Comparison of ENCODE assay signal across 19 cellular contexts in genomic region chr2:240602266-240603050, GRCh38. TPM values are rescaled to one million over a fixed set of nuclear protein-coding genes. Genes with fewer than 3 reads are reported as not detected.
A peak's percentile ranks its signal among the peaks of the same experiment; 100 is the strongest.
DNase-seq lines count a peak whose midpoint lies in the region; ATAC-seq, FAIRE-seq and TF ChIP-seq lines count a peak whose summit lies in the region.
"Had no signal": no experiment of that assay in that cellular context is flagged by ENCODE, and none has a peak within 500 bp of the region (broad histone marks: within the 10 kb centered on the region; RNA-seq: fewer than 3 reads in every experiment).

No MANE protein-coding gene starts in this region.

- POLR2A ChIA-PET in GM12878 (lab: Charles Lee) = no interaction called here

- no peak overlapping the region for H3K9ac ChIP-seq in GM12878 (ENCODE audit: control insufficient read depth, insufficient read depth, low read length)

- no TSS peak for BruUV-seq in GM12878 (replicated peaks; lab: Mats Ljungman, UMichigan)

- CTCF ChIA-PET in GM12878 (lab: Yijun Ruan, JAX) = interaction anchor here (1.0 to 1.2 kb wide), 2 partner anchors 14 to 151 kb away, joined by 3 to 6 read pairs; no protein-coding TSS in a partner anchor

- RAD21 ChIA-PET in GM12878 (lab: Charles Lee; ENCODE audit: unreplicated experiment) = no interaction called here

- peaks cover 0 to 11% of the 10 kb centered on the region in 2 experiments; a peak in 3 of 4 replicates for H3K36me3 ChIP-seq in GM12878 (ENCODE audit: control insufficient read depth in 2 of 2, insufficient read depth in 2 of 2, low read length in 1 of 2)
- H3K36me3 ChIP-seq in osteoblast (ENCODE audit: insufficient read depth, low read length) = no peaks in the 10 kb centered on the region
- peaks cover 9 to 52% (median 12%) of the 10 kb centered on the region in 3 donors for H3K36me3 ChIP-seq in esophagus squamous epithelium

- SMC1A ChIA-PET in GM12878 (lab: Charles Lee; ENCODE audit: uncharacterized antibody, unreplicated experiment) = no interaction called here

- H3K79me2 ChIP-seq in GM12878 (ENCODE audit: control insufficient read depth, insufficient read depth, low read length) (no peaks in the 10 kb centered on the region), osteoblast (ENCODE audit: insufficient read depth, low read length) (no peaks in the 10 kb centered on the region)

- H3K27ac Mint-ChIP-seq in natural killer cell = no peak overlapping the region
- H3K27ac Mint-ChIP-seq: B cell; stimulated activated memory B cell treated with anti-CD40 and anti-IgM and Interleukin-4, amounts not matched to agents 10 μg/mL and 1 μg/mL and 100 μg/mL, for 72 hours; type B pancreatic cell had no signal

- no peak overlapping the region for H3K4me2 ChIP-seq in GM12878 (ENCODE audit: control insufficient read depth, insufficient read depth)
- H3K4me2 ChIP-seq in osteoblast (ENCODE audit: insufficient read depth, low read length) = no peak overlapping the region

- no peaks in the 10 kb centered on the region for H3K9me3 Mint-ChIP-seq in natural killer cell
- H3K9me3 Mint-ChIP-seq: stimulated activated memory B cell treated with anti-CD40 and anti-IgM and Interleukin-4, amounts not matched to agents 10 μg/mL and 1 μg/mL and 100 μg/mL, for 72 hours; type B pancreatic cell had no signal

- H3K4me1 ChIP-seq in GM12878 (ENCODE audit: control insufficient read depth, insufficient read depth, low read length) (no peaks in the 10 kb centered on the region), osteoblast (ENCODE audit: insufficient read depth, low read length) (no peaks in the 10 kb centered on the region), esophagus squamous epithelium (peaks cover 0 to 6% (median 4%) of the 10 kb centered on the region in 3 donors)

- TF ChIP-seq CTCF in GM12878 (IDR thresholded peaks at IDR 0.05 in 2 of 3, conservative IDR thresholded peaks at IDR 0.05 in 1 of 3; ENCODE audit: control insufficient read depth in 2 of 3, extremely low read depth in 1 of 3, insufficient read depth in 1 of 3, low read depth in 3 of 3, low read length in 3 of 3) (no peak), osteoblast (IDR thresholded peaks at IDR 0.05; ENCODE audit: extremely low read depth, low read depth, low read length) (no peak), esophagus squamous epithelium (IDR thresholded peaks at IDR 0.05) (no peak), natural killer cell (IDR thresholded peaks at IDR 0.05) (no peak)

- intact Hi-C loops in GM12878 (cut with micrococcal nuclease; ENCODE audit: unreplicated experiment) (no loop called here), esophagus squamous epithelium (cut with DNase I) (no loop called here), natural killer cell (cut with micrococcal nuclease) (no loop called here)

- ATAC-seq in GM12878 (no peak), HG03025 (IDR thresholded peaks at IDR 0.05; ENCODE audit: low FRiP score, unreplicated experiment) (no peak), natural killer cell (no peak)
- ATAC-seq: Panc1; stimulated activated memory B cell treated with anti-CD40 and anti-IgM and Interleukin-4, amounts not matched to agents 10 μg/mL and 1 μg/mL and 100 μg/mL, for 72 hours had no signal

- H3K27me3 ChIP-seq in GM12878 (replicated peaks in 1 of 2; ENCODE audit: control insufficient read depth in 2 of 2, insufficient read depth in 2 of 2, low read length in 1 of 2) = no peaks in the 10 kb centered on the region
- no peaks in the 10 kb centered on the region for H3K27me3 ChIP-seq in osteoblast (ENCODE audit: insufficient read depth, low read length)
- H3K27me3 ChIP-seq in esophagus squamous epithelium = no peaks in the 10 kb centered on the region

- TF ChIP-seq RAD21 in Ishikawa (IDR thresholded peaks at IDR 0.05; ENCODE audit: low read depth) (no peak), GM12878 (IDR thresholded peaks at IDR 0.05; ENCODE audit: insufficient read depth, low read depth, low read length) (no peak)

- no peak overlapping the region for H3K4me3 Mint-ChIP-seq in natural killer cell
- H3K4me3 Mint-ChIP-seq: B cell; stimulated activated memory B cell treated with anti-CD40 and anti-IgM and Interleukin-4, amounts not matched to agents 10 μg/mL and 1 μg/mL and 100 μg/mL, for 72 hours; type B pancreatic cell had no signal

- H3K36me3 Mint-ChIP-seq in natural killer cell = no peaks in the 10 kb centered on the region

- H3K4me1 Mint-ChIP-seq in natural killer cell = peaks cover 6 to 7% of the 10 kb centered on the region in 2 donors
- H3K4me1 Mint-ChIP-seq: B cell; stimulated activated memory B cell treated with anti-CD40 and anti-IgM and Interleukin-4, amounts not matched to agents 10 μg/mL and 1 μg/mL and 100 μg/mL, for 72 hours had no signal

- DNase-seq in GM12878 (ENCODE audit: low read depth, low spot score) = no peak
- DNase-seq in osteoblast (ENCODE audit: insufficient read length, low spot score, missing footprints) = peak; percentile 79
- no peak for DNase-seq in esophagus squamous epithelium (lab: John Stamatoyannopoulos, UW)
- DNase-seq in natural killer cell = no peak
- DNase-seq: activated CD4-positive, alpha-beta T cell treated with anti-CD3 and anti-CD28 coated beads, Interleukin-2, amount 50 U/mL, for 4 hours; GDM1; hypothalamus; Kasumi-1; NCI-H1105 treated with DMSO at 0.1 percent for 48 hours; NCI-H2171; NCI-H82; small intestine had no signal

- TF ChIP-seq POLR2A in GM12878 (IDR thresholded peaks at IDR 0.05; ENCODE audit: low read depth, low read length) (peak; percentile 46), esophagus squamous epithelium (IDR thresholded peaks at IDR 0.05) (no peak)

- in situ Hi-C loops in GM12878 (cut with MboI) = no loop called here

- H3K9me3 ChIP-seq in GM12878 (replicated peaks; ENCODE audit: control insufficient read depth, insufficient read depth, low read length) (no peaks in the 10 kb centered on the region), osteoblast (ENCODE audit: low read depth, low read length) (no peaks in the 10 kb centered on the region), esophagus squamous epithelium (no peaks in the 10 kb centered on the region)

- H2AFZ ChIP-seq in GM12878 (ENCODE audit: control insufficient read depth, low read depth, low read length) (no peak overlapping the region), osteoblast (ENCODE audit: low read length) (no peak overlapping the region)

- peak; percentile 67; the same call in 1 of the 2 replicates for TF ChIP-seq EP300 in Ishikawa (IDR thresholded peaks at IDR 0.05; ENCODE audit: borderline replicate concordance)
- no peak for TF ChIP-seq EP300 in GM12878 (IDR thresholded peaks at IDR 0.05; ENCODE audit: borderline replicate concordance in 1 of 2, control insufficient read depth in 1 of 2, low read depth in 2 of 2, low read length in 2 of 2)

- no peaks in the 10 kb centered on the region for H4K20me1 ChIP-seq in GM12878 (ENCODE audit: control insufficient read depth, insufficient read depth)
- H4K20me1 ChIP-seq in osteoblast (ENCODE audit: insufficient read depth, low read length) = peaks cover 4% of the 10 kb centered on the region

- 89% methylated on average over 30 of the region's 32 CpGs for WGBS in GM12878 (ENCODE audit: insufficient coverage, insufficient replicate concordance, low lambda C conversion rate, missing lambda C conversion rate)
- WGBS in esophagus squamous epithelium, 2 donors = 88 to 100% methylated on average over 1 to 11 of the region's 32 CpGs

- no peak overlapping the region for H3K27ac ChIP-seq in GM12878 (ENCODE audit: control insufficient read depth, insufficient read depth)
- no peak overlapping the region for H3K27ac ChIP-seq in osteoblast (ENCODE audit: low read depth, low read length)
- H3K27ac ChIP-seq in esophagus squamous epithelium = no peak overlapping the region

- H3K4me3 ChIP-seq in GM12878 (no peak overlapping the region), osteoblast (ENCODE audit: insufficient read depth, low read length) (no peak overlapping the region), esophagus squamous epithelium (no peak overlapping the region)

- no peaks in the 10 kb centered on the region for H3K27me3 Mint-ChIP-seq in natural killer cell (ENCODE audit: low read depth in 2 of 2)
- H3K27me3 Mint-ChIP-seq: B cell; stimulated activated memory B cell treated with anti-CD40 and anti-IgM and Interleukin-4, amounts not matched to agents 10 μg/mL and 1 μg/mL and 100 μg/mL, for 72 hours; type B pancreatic cell had no signal

- no peak for FAIRE-seq in GM12878 (lab: Jason Lieb, UNC)
- FAIRE-seq: endometrium, small intestine had no signal

RNA-seq across cellular contexts. Expression of gene CAPN10, which starts 15.9 kb away (rescaled TPM):
- total RNA-seq in GM12878 (2013; cell fraction: nucleolus; rRNA removed) = 79.8 and 82.5 TPM in 2 replicates
- total RNA-seq in GM12878 (2014; rRNA removed) (26.6 and 32.9 TPM in 2 replicates), GM12878 (2014; rRNA removed; fragmentation: Illumina TruSeq; extraction: Trizol) (8.4 and 12.4 TPM in 2 replicates), GM12878 (2021) (31.5 and 40.6 TPM in 2 replicates), osteoblast (21.0 and 22.1 TPM in 2 replicates), esophagus squamous epithelium (10 to 100 TPM in 3 of 4 donors, 1 to 10 TPM in 1; 9.9 to 23.3 (median 13.7) TPM), natural killer cell (10 to 100 TPM; 69.3 to 95.1 (median 91.0) TPM)
- polyA plus RNA-seq in GM12878 (2011; ENCODE audit: low read depth) = 4.5 TPM
- polyA plus RNA-seq in GM12878 (2011; rRNA removed) (6.0 and 10.3 TPM in 2 replicates), GM12878 (2014; fragmentation: Illumina TruSeq; extraction: Trizol) (2.4 and 7.3 TPM in 2 replicates), GM12878 (2014; fragmentation: Nextera tagmentation; extraction: Ambion mirVana) (1 to 10 TPM in 1 of 2 experiments, under 1 TPM in 1; 0.37 to 1.6 TPM), GM12878 (2014; rRNA removed) (38.2 and 46.0 TPM in 2 replicates), GM12878 (2016; fragmentation: Nextera tagmentation; extraction: Ambion mirVana) (10 to 100 TPM; 22.6 to 27.1 TPM)
- 9.9 and 23.2 TPM in 2 replicates for polyA plus RNA-seq in GM12878 (2011; cell fraction: cytosol; rRNA removed)
- polyA plus RNA-seq in GM12878 (2011; cell fraction: nucleus; rRNA removed) = 159 and 187 TPM in 2 replicates
- 19.0 and 21.0 TPM in 2 replicates for polyA plus RNA-seq in GM12878 (2012)
- 7.5 and 13.8 TPM in 2 replicates for polyA minus RNA-seq in GM12878 (2011; rRNA and poly(A)+ RNA removed)
- polyA minus RNA-seq in GM12878 (2011; cell fraction: cytosol; rRNA and poly(A)+ RNA removed) = 7.4 and 9.0 TPM in 2 replicates
- 31.7 and 59.3 TPM in 2 replicates for polyA minus RNA-seq in GM12878 (2011; cell fraction: nucleus; rRNA and poly(A)+ RNA removed)

RNA-seq across cellular contexts. Expression of gene GPR35, which starts 22.8 kb away (rescaled TPM):
- total RNA-seq in GM12878 (2013; cell fraction: nucleolus; rRNA removed) = 8.6 and 8.8 TPM in 2 replicates
- total RNA-seq in GM12878 (2014; rRNA removed) (0.76 and 1.6 TPM in 2 replicates), GM12878 (2014; rRNA removed; fragmentation: Illumina TruSeq; extraction: Trizol) (0.14 TPM in 1 of 2 replicates, not detected in the other), GM12878 (2021) (0.56 and 1.1 TPM in 2 replicates), osteoblast (1.1 and 1.5 TPM in 2 replicates), esophagus squamous epithelium (1 to 10 TPM in 3 of 4 donors, under 1 TPM in 1; 0.31 to 3.2 (median 1.3) TPM), natural killer cell (10 to 100 TPM; 10.6 to 19.7 (median 15.7) TPM)
- 0.62 TPM for polyA plus RNA-seq in GM12878 (2011; ENCODE audit: low read depth)
- polyA plus RNA-seq in GM12878 (2011; rRNA removed) (0.43 and 0.75 TPM in 2 replicates), GM12878 (2014; fragmentation: Illumina TruSeq; extraction: Trizol) (0.18 TPM in 1 of 2 replicates, not detected in the other), GM12878 (2014; fragmentation: Nextera tagmentation; extraction: Ambion mirVana) (not detected), GM12878 (2014; rRNA removed) (0.74 and 1.3 TPM in 2 replicates), GM12878 (2016; fragmentation: Nextera tagmentation; extraction: Ambion mirVana) (under 1 TPM; 0.14 to 0.32 TPM)
- polyA plus RNA-seq in GM12878 (2011; cell fraction: cytosol; rRNA removed) = 2.9 and 3.1 TPM in 2 replicates
- 4.4 TPM in 2 replicates for polyA plus RNA-seq in GM12878 (2011; cell fraction: nucleus; rRNA removed)
- polyA plus RNA-seq in GM12878 (2012) = 1.8 and 2.4 TPM in 2 replicates
- 2.0 and 3.3 TPM in 2 replicates for polyA minus RNA-seq in GM12878 (2011; rRNA and poly(A)+ RNA removed)
- polyA minus RNA-seq in GM12878 (2011; cell fraction: cytosol; rRNA and poly(A)+ RNA removed) = 1.7 TPM in 1 of 2 replicates, not detected in the other
- 0.97 and 1.1 TPM in 2 replicates for polyA minus RNA-seq in GM12878 (2011; cell fraction: nucleus; rRNA and poly(A)+ RNA removed)

RNA-seq across cellular contexts. Expression of gene RNPEPL1, which starts 34.2 kb away (rescaled TPM):
- 20.1 and 20.4 TPM in 2 replicates for total RNA-seq in GM12878 (2013; cell fraction: nucleolus; rRNA removed)
- 18.1 and 21.6 TPM in 2 replicates for total RNA-seq in GM12878 (2014; rRNA removed)
- total RNA-seq in GM12878 (2014; rRNA removed; fragmentation: Illumina TruSeq; extraction: Trizol) = 5.4 and 6.2 TPM in 2 replicates
- total RNA-seq in GM12878 (2021) = 49.5 and 53.5 TPM in 2 replicates
- polyA plus RNA-seq in GM12878 (2011; ENCODE audit: low read depth) = 13.5 TPM
- polyA plus RNA-seq in GM12878 (2011; rRNA removed) = 2.2 and 5.4 TPM in 2 replicates
- polyA plus RNA-seq in GM12878 (2011; cell fraction: cytosol; rRNA removed) = 16.9 and 21.7 TPM in 2 replicates
- 81.1 and 82.2 TPM in 2 replicates for polyA plus RNA-seq in GM12878 (2011; cell fraction: nucleus; rRNA removed)
- 34.1 and 38.3 TPM in 2 replicates for polyA plus RNA-seq in GM12878 (2012)
- polyA plus RNA-seq in GM12878 (2014; fragmentation: Illumina TruSeq; extraction: Trizol) = 1.1 and 6.7 TPM in 2 replicates
- polyA plus RNA-seq in GM12878 (2014; fragmentation: Nextera tagmentation; extraction: Ambion mirVana) = 1 to 10 TPM in 1 of 2 experiments, under 1 TPM in 1; 0.24 to 1.2 TPM
- polyA plus RNA-seq in GM12878 (2014; rRNA removed) = 32.0 and 42.9 TPM in 2 replicates
- 1 to 10 TPM; 6.9 to 9.6 TPM for polyA plus RNA-seq in GM12878 (2016; fragmentation: Nextera tagmentation; extraction: Ambion mirVana)
- polyA minus RNA-seq in GM12878 (2011; rRNA and poly(A)+ RNA removed) = 8.1 and 20.4 TPM in 2 replicates
- polyA minus RNA-seq in GM12878 (2011; cell fraction: cytosol; rRNA and poly(A)+ RNA removed) = 23.8 and 30.4 TPM in 2 replicates
- polyA minus RNA-seq in GM12878 (2011; cell fraction: nucleus; rRNA and poly(A)+ RNA removed) = 12.5 and 29.9 TPM in 2 replicates
- total RNA-seq in osteoblast = 13.0 and 14.7 TPM in 2 replicates
- 10 to 100 TPM; 41.9 to 96.5 (median 48.1) TPM for total RNA-seq in esophagus squamous epithelium
- total RNA-seq in natural killer cell = 100 to 1,000 TPM; 145 to 167 (median 164) TPM

RNA-seq across cellular contexts. Expression of gene DUSP28, which starts 42.3 kb away (rescaled TPM):
- 10.4 and 11.4 TPM in 2 replicates for total RNA-seq in GM12878 (2013; cell fraction: nucleolus; rRNA removed)
- total RNA-seq in GM12878 (2014; rRNA removed) (8.2 and 8.6 TPM in 2 replicates), GM12878 (2014; rRNA removed; fragmentation: Illumina TruSeq; extraction: Trizol) (3.4 and 3.6 TPM in 2 replicates), GM12878 (2021) (4.8 and 5.2 TPM in 2 replicates), osteoblast (3.2 and 4.7 TPM in 2 replicates), esophagus squamous epithelium (10 to 100 TPM in 1 of 4 donors, 1 to 10 TPM in 3; 2.0 to 10.5 (median 5.3) TPM), natural killer cell (10 to 100 TPM; 13.5 to 25.2 (median 18.5) TPM)
- polyA plus RNA-seq in GM12878 (2011; ENCODE audit: low read depth) = 3.1 TPM
- polyA plus RNA-seq in GM12878 (2011; rRNA removed) (9.5 and 11.0 TPM in 2 replicates), GM12878 (2014; fragmentation: Illumina TruSeq; extraction: Trizol) (4.4 and 4.6 TPM in 2 replicates), GM12878 (2014; fragmentation: Nextera tagmentation; extraction: Ambion mirVana) (1 to 10 TPM; 2.5 to 3.0 TPM), GM12878 (2014; rRNA removed) (6.2 and 7.6 TPM in 2 replicates), GM12878 (2016; fragmentation: Nextera tagmentation; extraction: Ambion mirVana) (10 to 100 TPM; 11.6 to 12.5 TPM)
- polyA plus RNA-seq in GM12878 (2011; cell fraction: cytosol; rRNA removed) = 6.3 and 6.4 TPM in 2 replicates
- 3.7 and 5.9 TPM in 2 replicates for polyA plus RNA-seq in GM12878 (2011; cell fraction: nucleus; rRNA removed)
- 7.7 and 8.3 TPM in 2 replicates for polyA plus RNA-seq in GM12878 (2012)
- 7.6 and 10.9 TPM in 2 replicates for polyA minus RNA-seq in GM12878 (2011; rRNA and poly(A)+ RNA removed)
- 1.7 and 3.6 TPM in 2 replicates for polyA minus RNA-seq in GM12878 (2011; cell fraction: cytosol; rRNA and poly(A)+ RNA removed)
- 6.4 and 11.9 TPM in 2 replicates for polyA minus RNA-seq in GM12878 (2011; cell fraction: nucleus; rRNA and poly(A)+ RNA removed)

RNA-seq across cellular contexts. Expression of gene ANKMY1, which starts 44.7 kb away (rescaled TPM):
- 30.8 and 36.5 TPM in 2 replicates for total RNA-seq in GM12878 (2013; cell fraction: nucleolus; rRNA removed)
- total RNA-seq in GM12878 (2014; rRNA removed) = 8.4 and 11.5 TPM in 2 replicates
- total RNA-seq in GM12878 (2014; rRNA removed; fragmentation: Illumina TruSeq; extraction: Trizol) = 9.6 and 10.7 TPM in 2 replicates
- 15.3 and 19.6 TPM in 2 replicates for total RNA-seq in GM12878 (2021)
- 5.1 TPM for polyA plus RNA-seq in GM12878 (2011; ENCODE audit: low read depth)
- 5.8 and 7.3 TPM in 2 replicates for polyA plus RNA-seq in GM12878 (2011; rRNA removed)
- 9.3 and 9.6 TPM in 2 replicates for polyA plus RNA-seq in GM12878 (2011; cell fraction: cytosol; rRNA removed)
- polyA plus RNA-seq in GM12878 (2011; cell fraction: nucleus; rRNA removed) = 17.5 and 21.5 TPM in 2 replicates
- polyA plus RNA-seq in GM12878 (2012) = 9.4 and 9.8 TPM in 2 replicates
- polyA plus RNA-seq in GM12878 (2014; fragmentation: Illumina TruSeq; extraction: Trizol) = 9.0 and 15.1 TPM in 2 replicates
- 1 to 10 TPM; 1.1 to 2.4 TPM for polyA plus RNA-seq in GM12878 (2014; fragmentation: Nextera tagmentation; extraction: Ambion mirVana)
- polyA plus RNA-seq in GM12878 (2014; rRNA removed) = 11.6 and 13.8 TPM in 2 replicates
- 10 to 100 TPM; 10.3 to 11.5 TPM for polyA plus RNA-seq in GM12878 (2016; fragmentation: Nextera tagmentation; extraction: Ambion mirVana)
- 12.7 and 18.9 TPM in 2 replicates for polyA minus RNA-seq in GM12878 (2011; rRNA and poly(A)+ RNA removed)
- polyA minus RNA-seq in GM12878 (2011; cell fraction: cytosol; rRNA and poly(A)+ RNA removed) = 6.4 and 8.2 TPM in 2 replicates
- polyA minus RNA-seq in GM12878 (2011; cell fraction: nucleus; rRNA and poly(A)+ RNA removed) = 13.8 and 23.8 TPM in 2 replicates
- 11.2 and 11.5 TPM in 2 replicates for total RNA-seq in osteoblast
- total RNA-seq in esophagus squamous epithelium = 10 to 100 TPM in 3 of 4 donors, 1 to 10 TPM in 1; 8.2 to 23.8 (median 17.1) TPM
- total RNA-seq in natural killer cell = 10 to 100 TPM; 43.8 to 51.5 (median 46.6) TPM
